Comparison of ENCODE assay signal across 7 cellular contexts in the genomic region with DNA sequence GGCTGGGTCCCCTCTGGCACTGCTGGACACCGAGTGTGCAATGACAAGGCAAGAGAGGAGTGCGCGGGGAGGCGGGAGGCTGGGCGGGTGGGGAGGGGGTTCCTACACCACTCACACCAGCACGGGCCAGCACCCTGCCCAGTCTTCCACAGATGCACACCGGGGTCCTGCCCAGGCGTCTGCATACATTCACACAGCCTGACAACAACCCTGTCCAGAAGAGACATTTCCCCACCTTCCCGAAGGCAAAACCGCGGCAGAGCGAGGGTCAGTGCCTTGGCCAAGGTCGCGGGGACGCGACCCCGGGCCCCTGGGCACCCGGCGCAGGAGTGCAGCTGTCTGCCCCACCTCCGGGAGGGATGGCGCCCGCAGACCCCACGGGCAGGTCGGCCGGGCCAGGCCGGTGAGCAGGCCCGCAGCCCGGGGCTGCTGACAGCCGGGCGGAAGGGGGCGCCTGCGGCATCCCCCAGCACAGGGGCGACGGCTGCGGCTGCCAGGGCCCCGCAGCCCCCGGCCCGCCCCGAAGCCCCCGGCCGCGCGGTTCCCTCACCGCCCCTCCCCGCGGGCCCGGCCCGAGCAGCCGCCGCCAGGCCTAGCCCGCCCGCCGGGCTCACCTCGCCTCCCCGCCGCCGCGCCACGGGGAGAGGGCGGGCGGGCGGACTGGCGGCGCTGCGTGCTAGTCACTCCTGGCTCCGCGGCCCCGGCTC. TPM values are rescaled to one million over a fixed set of nuclear protein-coding genes. Genes with fewer than 3 reads are reported as not detected.
DNase-seq lines count a peak whose midpoint lies in the region; ATAC-seq and TF ChIP-seq lines count a peak whose summit lies in the region.

No MANE protein-coding gene starts in this region.

- ATAC-seq in GM21390 (IDR thresholded peaks at IDR 0.05; ENCODE audit: unreplicated experiment) (peak; percentile 34), HG03571 (IDR thresholded peaks at IDR 0.05; ENCODE audit: unreplicated experiment) (peak; percentile 33), heart right ventricle (peak in 5 of 8 donors; percentile 0 to 27 (median 3)), psoas muscle (peak in 3 of 4 donors; percentile 2 to 17 (median 15))

- peak; percentile 63 for DNase-seq in activated CD8-positive, alpha-beta memory T cell treated with anti-CD3 and anti-CD28 coated beads, Interleukin-2, amount 50 U/mL, for 48 hours
- DNase-seq in heart right ventricle, result peak in 1 of 2 donors; percentile 31
- DNase-seq in psoas muscle, result no peak
- no peak for DNase-seq in NCI-H526 treated with DMSO at 0.1 percent for 48 hours (lab: John Stamatoyannopoulos, UW)

- H3K27me3 ChIP-seq in heart right ventricle, result no peaks in the 10 kb centered on the region
- no peaks in the 10 kb centered on the region for H3K27me3 ChIP-seq in psoas muscle (ENCODE audit: insufficient read depth in 3 of 3, low read length in 2 of 3)

- H3K27ac ChIP-seq in heart right ventricle (peak overlapping the region in 7 of 10 donors; percentile 21 to 92 (median 56)), psoas muscle (peak overlapping the region; percentile 61)

- intact Hi-C loops in heart right ventricle (cut with DNase I), result loop anchor here in 2 of 10 donors (5.0 to 10.0 kb wide), 3 partner anchors 201 to 426 kb away; partner anchors contain the start of gene CNOT6 (in 1 of the 2)
- intact Hi-C loops in psoas muscle (cut with DNase I), result no loop called here

- H3K36me3 ChIP-seq in heart right ventricle (peaks cover 0 to 6% (median 0%) of the 10 kb centered on the region in 9 donors), psoas muscle (ENCODE audit: insufficient read depth in 1 of 2, low read depth in 1 of 2) (peaks cover 0 to 7% of the 10 kb centered on the region in 2 donors)

- H3K9me3 ChIP-seq in heart right ventricle (no peaks in the 10 kb centered on the region), psoas muscle (no peaks in the 10 kb centered on the region)

- H3K4me1 ChIP-seq in heart right ventricle, result peaks cover 4 to 31% (median 24%) of the 10 kb centered on the region in 9 donors
- H3K4me1 ChIP-seq in psoas muscle, result peaks cover 25% of the 10 kb centered on the region

- WGBS in heart right ventricle, 2 donors, result 1% methylated on average over 30 to 65 of the region's 68 CpGs
- WGBS in psoas muscle, 3 donors, result 1 to 2% (median 1%) methylated on average over 33 to 67 of the region's 68 CpGs

- TF ChIP-seq CTCF in GM12873 (IDR thresholded peaks at IDR 0.05; ENCODE audit: insufficient read depth, low read depth, low read length, missing control alignments), result peak; percentile 25
- TF ChIP-seq CTCF in heart right ventricle (IDR thresholded peaks at IDR 0.05), result peak in 4 of 9 donors; percentile 14 to 44 (median 38)
- TF ChIP-seq CTCF in psoas muscle (IDR thresholded peaks at IDR 0.05), result no peak

- peak overlapping the region; percentile 61 to 100 (median 80) for H3K4me3 ChIP-seq in heart right ventricle
- H3K4me3 ChIP-seq in psoas muscle, result peak overlapping the region; percentile 82

RNA-seq across cellular contexts. Expression of gene MAPK9, which starts 0.5 kb away (rescaled TPM):
- 10 to 100 TPM; 30.2 to 47.4 (median 41.6) TPM for total RNA-seq in heart right ventricle
- 10 to 100 TPM; 13.9 to 14.4 TPM for polyA plus RNA-seq in heart right ventricle
- total RNA-seq in psoas muscle, result 10 to 100 TPM; 32.1 to 35.9 (median 34.6) TPM
- polyA plus RNA-seq in psoas muscle, result 10 to 100 TPM; 16.1 to 40.1 (median 17.1) TPM
